ENCODE assay signal across 8 cellular contexts in genomic region chr12:50400104-50400637, GRCh38. TPM values are rescaled to one million over a fixed set of nuclear protein-coding genes. Genes with fewer than 3 reads are reported as not detected.
DNase-seq lines count a peak whose midpoint lies in the region; ATAC-seq, FAIRE-seq and TF ChIP-seq lines count a peak whose summit lies in the region.

No MANE protein-coding gene starts in this region.

- POLR2A ChIA-PET in activated naive CD8-positive, alpha-beta T cell treated with anti-CD3 and anti-CD28 coated beads, Interleukin-2, amount 10 ng/mL, durations not matched to agents 7 days and 5 days (lab: Charles Lee) = interaction anchor here (0.6 kb wide), 1 partner anchor 23 kb away, joined by 3 read pairs; no protein-coding TSS in a partner anchor

- FAIRE-seq in frontal cortex (lab: Jason Lieb, UNC) = no peak

- H3K4me1 Mint-ChIP-seq in activated naive CD8-positive, alpha-beta T cell treated with anti-CD3 and anti-CD28 coated beads, Interleukin-2, amount 10 ng/mL, durations not matched to agents 7 days and 5 days = peaks cover 11% of the 10 kb centered on the region

- intact Hi-C loops in left lung (cut with DNase I) = no loop called here
- intact Hi-C loops in upper lobe of right lung (cut with DNase I) = no loop called here

- H3K4me3 ChIP-seq in GM08714 (ENCODE audit: low read length) (peak overlapping the region; percentile 71), left lung (peak overlapping the region; percentile 72 to 89), upper lobe of right lung (peak overlapping the region; percentile 90)
- H3K4me3 ChIP-seq in Jurkat, Clone E6-1 (ENCODE audit: low read length) = peak overlapping the region; percentile 76

- peak overlapping the region; percentile 92 for H3K27ac ChIP-seq in left lung
- peak overlapping the region; percentile 90 for H3K27ac ChIP-seq in upper lobe of right lung

- peaks cover 3% of the 10 kb centered on the region for H3K27me3 Mint-ChIP-seq in activated naive CD8-positive, alpha-beta T cell treated with anti-CD3 and anti-CD28 coated beads, Interleukin-2, amount 10 ng/mL, durations not matched to agents 7 days and 5 days

- H3K4me1 ChIP-seq in left lung = peaks cover 11 to 30% of the 10 kb centered on the region in 2 donors
- H3K4me1 ChIP-seq in upper lobe of right lung = peaks cover 20% of the 10 kb centered on the region

- H3K36me3 ChIP-seq in left lung (no peaks in the 10 kb centered on the region), upper lobe of right lung (no peaks in the 10 kb centered on the region)

- H3K4me3 Mint-ChIP-seq in activated naive CD8-positive, alpha-beta T cell treated with anti-CD3 and anti-CD28 coated beads, Interleukin-2, amount 10 ng/mL, durations not matched to agents 7 days and 5 days = peak overlapping the region; percentile 97

- DNase-seq in Jurkat, Clone E6-1 (ENCODE audit: low read depth, low spot score) = peak; percentile 6
- no peak for DNase-seq in activated naive CD8-positive, alpha-beta T cell treated with anti-CD3 and anti-CD28 coated beads, Interleukin-2, amount 10 ng/mL, durations not matched to agents 7 days and 5 days
- DNase-seq in left lung (no peak), upper lobe of right lung (no peak), frontal cortex (ENCODE audit: low spot score in 2 of 2) (no peak)

- no peak for ATAC-seq in activated naive CD8-positive, alpha-beta T cell treated with anti-CD3 and anti-CD28 coated beads, Interleukin-2, amount 10 ng/mL, durations not matched to agents 7 days and 5 days (ENCODE audit: low read depth)
- ATAC-seq in left lung (no peak), upper lobe of right lung (no peak), GM18511 (IDR thresholded peaks at IDR 0.05; ENCODE audit: unreplicated experiment) (no peak), HG02938 (IDR thresholded peaks at IDR 0.05; ENCODE audit: unreplicated experiment) (no peak)

- H3K36me3 Mint-ChIP-seq in activated naive CD8-positive, alpha-beta T cell treated with anti-CD3 and anti-CD28 coated beads, Interleukin-2, amount 10 ng/mL, durations not matched to agents 7 days and 5 days = peaks cover 2% of the 10 kb centered on the region

- TF ChIP-seq CTCF in left lung (IDR thresholded peaks at IDR 0.05) = no peak
- TF ChIP-seq CTCF in upper lobe of right lung (IDR thresholded peaks at IDR 0.05) = no peak

- peak overlapping the region; percentile 93 for H3K27ac Mint-ChIP-seq in activated naive CD8-positive, alpha-beta T cell treated with anti-CD3 and anti-CD28 coated beads, Interleukin-2, amount 10 ng/mL, durations not matched to agents 7 days and 5 days

- H3K27me3 ChIP-seq in left lung (no peaks in the 10 kb centered on the region), upper lobe of right lung (no peaks in the 10 kb centered on the region)

- no peaks in the 10 kb centered on the region for H3K9me3 Mint-ChIP-seq in activated naive CD8-positive, alpha-beta T cell treated with anti-CD3 and anti-CD28 coated beads, Interleukin-2, amount 10 ng/mL, durations not matched to agents 7 days and 5 days

- H3K9me3 ChIP-seq in left lung (no peaks in the 10 kb centered on the region), upper lobe of right lung (no peaks in the 10 kb centered on the region)

RNA-seq across cellular contexts. Expression of gene LARP4, which starts 0.5 kb away (rescaled TPM):
- polyA plus RNA-seq in Jurkat, Clone E6-1 (2012; ENCODE audit: insufficient read depth, insufficient read length) = 35.1 TPM
- total RNA-seq in activated naive CD8-positive, alpha-beta T cell treated with anti-CD3 and anti-CD28 coated beads, Interleukin-2, amount 10 ng/mL, durations not matched to agents 7 days and 5 days = 10 to 100 TPM; 39.6 to 40.6 TPM
- total RNA-seq in left lung (10 to 100 TPM; 58.5 to 65.4 TPM), upper lobe of right lung (63.6 TPM), frontal cortex (68.5 TPM)

RNA-seq across cellular contexts. Expression of gene FAM186A, which starts 3.8 kb away (rescaled TPM):
- not detected for polyA plus RNA-seq in Jurkat, Clone E6-1 (2012; ENCODE audit: insufficient read depth, insufficient read length)
- total RNA-seq in activated naive CD8-positive, alpha-beta T cell treated with anti-CD3 and anti-CD28 coated beads, Interleukin-2, amount 10 ng/mL, durations not matched to agents 7 days and 5 days = not detected
- total RNA-seq in left lung (not detected), upper lobe of right lung (not detected), frontal cortex (not detected)
